8 cellular contexts compared by ENCODE assay signal in the genomic region with DNA sequence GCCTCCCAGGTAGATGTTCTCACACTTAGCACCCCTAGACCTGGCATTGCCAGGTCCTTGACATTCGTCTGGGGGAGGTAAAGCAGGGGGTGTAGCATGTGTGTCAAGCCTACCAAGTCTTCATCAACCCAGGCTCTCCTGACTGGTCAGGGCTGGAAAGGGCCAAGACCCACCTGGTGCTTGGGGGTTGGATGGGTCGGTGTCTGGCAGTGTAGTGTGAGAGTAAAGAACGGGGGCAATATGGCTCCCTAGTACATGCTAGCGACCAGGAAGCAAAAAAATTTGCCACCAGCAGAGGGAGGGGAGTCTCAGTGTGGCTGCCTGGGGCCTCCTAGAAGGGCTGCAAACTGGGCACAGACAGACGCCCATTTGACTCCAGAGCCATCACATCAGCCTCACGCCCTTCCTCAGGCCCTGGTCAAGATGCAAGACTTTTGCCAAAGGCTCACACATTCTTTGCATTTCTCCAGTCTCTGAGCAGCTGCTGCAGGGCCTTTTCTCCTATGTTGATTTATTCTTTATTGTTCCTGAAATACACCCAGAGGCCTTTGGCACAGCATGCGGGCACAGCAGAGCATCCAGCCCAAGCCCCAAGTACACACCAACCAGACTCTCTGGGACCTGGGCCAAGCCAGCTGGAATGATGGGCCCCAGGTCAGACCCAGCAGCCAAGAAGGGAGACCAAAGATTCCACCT. TPM values are rescaled to one million over a fixed set of nuclear protein-coding genes. Genes with fewer than 3 reads are reported as not detected.
DNase-seq lines count a peak whose midpoint lies in the region; ATAC-seq and TF ChIP-seq lines count a peak whose summit lies in the region.

No MANE protein-coding gene starts in this region.

- intact Hi-C loops in mucosa of descending colon (cut with DNase I, micrococcal nuclease): no loop called here

- H3K4me1 Mint-ChIP-seq in activated CD8-positive, alpha-beta memory T cell treated with anti-CD3 and anti-CD28 coated beads, Interleukin-2, amount 10 ng/mL, durations not matched to agents 7 days and 5 days: peaks cover 99% of the 10 kb centered on the region

- no peak overlapping the region for H3K4me3 ChIP-seq in mucosa of descending colon

- CTCF ChIA-PET in activated CD8-positive, alpha-beta memory T cell treated with anti-CD3 and anti-CD28 coated beads, Interleukin-2, amount 10 ng/mL, durations not matched to agents 7 days and 5 days (lab: Charles Lee): interaction anchor here (0.9 to 14.1 kb wide), 11 partner anchors 9 to 74 kb away, joined by 3 to 151 read pairs (median 10); no protein-coding TSS in a partner anchor

- peak; percentile 75 for DNase-seq in activated CD8-positive, alpha-beta memory T cell treated with anti-CD3 and anti-CD28 coated beads, Interleukin-2, amount 10 ng/mL, durations not matched to agents 7 days and 5 days
- no peak for DNase-seq in activated CD8-positive, alpha-beta memory T cell treated with anti-CD3 and anti-CD28 coated beads, Interleukin-2, amount 50 U/mL, for 4 hours
- DNase-seq in T-helper 2 cell (peak in 3 of 5 experiments; percentile 48 to 55 (median 53)), ecto neural progenitor cell (ENCODE audit: low spot score) (peak; percentile 47), mucosa of descending colon (peak; percentile 78 to 87 (median 81)), omental fat pad (ENCODE audit: low spot score) (no peak), inferior parietal cortex (ENCODE audit: extremely low spot score) (no peak)
- DNase-seq in stimulated activated CD4-positive, alpha-beta T cell treated with anti-CD3 and anti-CD28 coated beads, Interleukin-2, amount 100 ng/mL, for 24 hours: no peak

- H3K27ac Mint-ChIP-seq in activated CD8-positive, alpha-beta memory T cell treated with anti-CD3 and anti-CD28 coated beads, Interleukin-2, amount 10 ng/mL, durations not matched to agents 7 days and 5 days: peak overlapping the region; percentile 92

- no peaks in the 10 kb centered on the region for H3K9me3 ChIP-seq in mucosa of descending colon

- H3K4me1 ChIP-seq in mucosa of descending colon (ENCODE audit: low read depth): peaks cover 100% of the 10 kb centered on the region

- no peaks in the 10 kb centered on the region for H3K36me3 ChIP-seq in mucosa of descending colon (ENCODE audit: low read depth)

- no peaks in the 10 kb centered on the region for H3K9me3 Mint-ChIP-seq in activated CD8-positive, alpha-beta memory T cell treated with anti-CD3 and anti-CD28 coated beads, Interleukin-2, amount 10 ng/mL, durations not matched to agents 7 days and 5 days (ENCODE audit: low read depth)

- no peaks in the 10 kb centered on the region for H3K27me3 Mint-ChIP-seq in activated CD8-positive, alpha-beta memory T cell treated with anti-CD3 and anti-CD28 coated beads, Interleukin-2, amount 10 ng/mL, durations not matched to agents 7 days and 5 days

- peak; percentile 39 for ATAC-seq in activated CD8-positive, alpha-beta memory T cell treated with anti-CD3 and anti-CD28 coated beads, Interleukin-2, amount 10 ng/mL, durations not matched to agents 7 days and 5 days
- ATAC-seq in mucosa of descending colon (peak; percentile 20), omental fat pad (ENCODE audit: low FRiP score) (no peak)

- peak overlapping the region; percentile 33 for H3K4me3 Mint-ChIP-seq in activated CD8-positive, alpha-beta memory T cell treated with anti-CD3 and anti-CD28 coated beads, Interleukin-2, amount 10 ng/mL, durations not matched to agents 7 days and 5 days

- TF ChIP-seq CTCF in mucosa of descending colon (IDR thresholded peaks at IDR 0.05) (no peak), omental fat pad (IDR thresholded peaks at IDR 0.05) (no peak)

- H3K36me3 Mint-ChIP-seq in activated CD8-positive, alpha-beta memory T cell treated with anti-CD3 and anti-CD28 coated beads, Interleukin-2, amount 10 ng/mL, durations not matched to agents 7 days and 5 days: peaks cover 9% of the 10 kb centered on the region

RNA-seq across cellular contexts. Expression of a gene that starts 38.3 kb away (rescaled TPM):
- total RNA-seq in activated CD8-positive, alpha-beta memory T cell treated with anti-CD3 and anti-CD28 coated beads, Interleukin-2, amount 10 ng/mL, durations not matched to agents 7 days and 5 days: 10 to 100 TPM; 27.1 to 36.6 TPM
- total RNA-seq in mucosa of descending colon (10 to 100 TPM; 11.7 to 70.7 (median 15.5) TPM), omental fat pad (10 to 100 TPM; 14.8 to 22.6 (median 20.1) TPM)

Comparison
In these comparisons a context has a peak if more than half of its experiments do, and no peak if none do; other contexts are left out.
1. DNase-seq: peak in activated CD8-positive, alpha-beta memory T cell treated with anti-CD3 and anti-CD28 coated beads, Interleukin-2, amount 10 ng/mL, durations not matched to agents 7 days and 5 days (single experiment), T-helper 2 cell (3 of 5), ecto neural progenitor cell (single experiment) and mucosa of descending colon (3 of 3); none in activated CD8-positive, alpha-beta memory T cell treated with anti-CD3 and anti-CD28 coated beads, Interleukin-2, amount 50 U/mL, for 4 hours (single experiment), omental fat pad (single experiment), inferior parietal cortex (single experiment) and stimulated activated CD4-positive, alpha-beta T cell treated with anti-CD3 and anti-CD28 coated beads, Interleukin-2, amount 100 ng/mL, for 24 hours (0 of 2).